ENCODE assay signal across 10 cellular contexts in the genomic region with DNA sequence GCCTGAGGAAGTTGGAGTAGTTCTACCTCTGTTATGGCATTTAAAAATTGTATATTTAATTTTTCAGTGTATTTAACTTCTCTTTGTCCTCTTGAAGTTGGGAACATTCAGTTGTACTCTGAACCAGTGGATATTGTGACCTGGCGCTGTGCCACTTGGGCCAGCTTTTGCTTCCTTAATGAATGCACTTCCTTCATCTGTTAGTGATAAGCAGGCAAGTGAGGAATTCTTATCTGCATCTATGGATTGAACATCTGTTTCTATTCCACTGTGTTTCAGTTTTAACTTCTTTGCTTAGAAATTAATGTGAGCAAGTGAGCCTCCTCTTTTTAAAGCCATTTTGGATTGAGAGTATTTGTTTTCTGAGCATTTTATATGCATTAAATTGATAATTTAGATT.
DNase-seq lines count a peak whose midpoint lies in the region; ATAC-seq and TF ChIP-seq lines count a peak whose summit lies in the region.
"Had no signal": no experiment of that assay in that cellular context is flagged by ENCODE, and none has a peak within 500 bp of the region (broad histone marks: within the 10 kb centered on the region; RNA-seq: fewer than 3 reads in every experiment).

No MANE protein-coding gene starts in this region.

- 50 to 74% methylated on average over 1 of the region's 1 CpG for WGBS in thyroid gland, 2 donors

- CTCF ChIA-PET in activated CD4-positive, alpha-beta T cell treated with anti-CD3 and anti-CD28 coated beads, Interleukin-2, amount 10 ng/mL, durations not matched to agents 7 days and 5 days (lab: Charles Lee) = no interaction called here

- H3K4me3 Mint-ChIP-seq in activated CD4-positive, alpha-beta T cell treated with anti-CD3 and anti-CD28 coated beads, Interleukin-2, amount 10 ng/mL, durations not matched to agents 7 days and 5 days = no peak overlapping the region

- no peak overlapping the region for H3K27ac ChIP-seq in Peyer's patch
- H3K27ac ChIP-seq in left lung = no peak overlapping the region
- H3K27ac ChIP-seq in thyroid gland = peak overlapping the region in 1 of 3 donors; percentile 46

- peak; percentile 30 for ATAC-seq in left lung
- no peak for ATAC-seq in GM18868 (IDR thresholded peaks at IDR 0.05; ENCODE audit: unreplicated experiment)

- H3K36me3 ChIP-seq in Peyer's patch (no peaks in the 10 kb centered on the region), left lung (no peaks in the 10 kb centered on the region), thyroid gland (no peaks in the 10 kb centered on the region)

- no peak overlapping the region for H3K27ac Mint-ChIP-seq in activated CD4-positive, alpha-beta T cell treated with anti-CD3 and anti-CD28 coated beads, Interleukin-2, amount 10 ng/mL, durations not matched to agents 7 days and 5 days

- no peaks in the 10 kb centered on the region for H3K9me3 Mint-ChIP-seq in activated CD4-positive, alpha-beta T cell treated with anti-CD3 and anti-CD28 coated beads, Interleukin-2, amount 10 ng/mL, durations not matched to agents 7 days and 5 days

- H3K9me3 ChIP-seq in Peyer's patch (no peaks in the 10 kb centered on the region), left lung (no peaks in the 10 kb centered on the region), thyroid gland (no peaks in the 10 kb centered on the region)

- H3K4me1 ChIP-seq in Peyer's patch (peaks cover 0 to 5% (median 0%) of the 10 kb centered on the region in 4 donors), left lung (peaks cover 3 to 24% of the 10 kb centered on the region in 2 donors), thyroid gland (peaks cover 36 to 51% of the 10 kb centered on the region in 2 donors)

- H3K4me3 ChIP-seq in Peyer's patch (no peak overlapping the region), left lung (no peak overlapping the region), thyroid gland (replicated peaks in 1 of 3) (no peak overlapping the region)

- H3K36me3 Mint-ChIP-seq in activated CD4-positive, alpha-beta T cell treated with anti-CD3 and anti-CD28 coated beads, Interleukin-2, amount 10 ng/mL, durations not matched to agents 7 days and 5 days (ENCODE audit: low read depth) = no peaks in the 10 kb centered on the region

- POLR2A ChIA-PET in activated CD4-positive, alpha-beta T cell treated with anti-CD3 and anti-CD28 coated beads, Interleukin-2, amount 10 ng/mL, durations not matched to agents 7 days and 5 days (lab: Charles Lee) = no interaction called here

- no peaks in the 10 kb centered on the region for H3K4me1 Mint-ChIP-seq in activated CD4-positive, alpha-beta T cell treated with anti-CD3 and anti-CD28 coated beads, Interleukin-2, amount 10 ng/mL, durations not matched to agents 7 days and 5 days

- TF ChIP-seq POLR2A in Peyer's patch (IDR thresholded peaks at IDR 0.05) = no peak
- TF ChIP-seq POLR2A in thyroid gland (IDR thresholded peaks at IDR 0.05) = no peak

- no peak for TF ChIP-seq CTCF in Peyer's patch (IDR thresholded peaks at IDR 0.05)
- TF ChIP-seq CTCF in left lung (IDR thresholded peaks at IDR 0.05) = no peak
- TF ChIP-seq CTCF in thyroid gland (IDR thresholded peaks at IDR 0.05) = no peak

- DNase-seq in Peyer's patch (peak in 2 of 3 donors; percentile 76 to 82), dermis blood vessel endothelial cell (peak; percentile 98), left lung (peak; percentile 56 to 77), thyroid gland (peak; percentile 93), NCI-H1436 (lab: John Stamatoyannopoulos, UW) (no peak), NCI-H774 (lab: John Stamatoyannopoulos, UW) (no peak)
- DNase-seq in activated CD4-positive, alpha-beta T cell treated with anti-CD3 and anti-CD28 coated beads, Interleukin-2, amount 10 ng/mL, durations not matched to agents 7 days and 5 days = no peak
- DNase-seq: activated naive CD4-positive, alpha-beta T cell; NCI-H1105 treated with DMSO at 0.1 percent for 48 hours had no signal

- no peaks in the 10 kb centered on the region for H3K27me3 Mint-ChIP-seq in activated CD4-positive, alpha-beta T cell treated with anti-CD3 and anti-CD28 coated beads, Interleukin-2, amount 10 ng/mL, durations not matched to agents 7 days and 5 days

- no peaks in the 10 kb centered on the region for H3K27me3 ChIP-seq in Peyer's patch
- H3K27me3 ChIP-seq in left lung = no peaks in the 10 kb centered on the region
- H3K27me3 ChIP-seq in thyroid gland = no peaks in the 10 kb centered on the region

- intact Hi-C loops in left lung (cut with DNase I) = no loop called here
- intact Hi-C loops in thyroid gland (cut with DNase I) = no loop called here

Comparison
In these comparisons a context has a peak if more than half of its experiments do, and no peak if none do; other contexts are left out.
1. DNase-seq: peak in Peyer's patch (2 of 3), dermis blood vessel endothelial cell (single experiment), left lung (2 of 2) and thyroid gland (2 of 2); none in activated CD4-positive, alpha-beta T cell treated with anti-CD3 and anti-CD28 coated beads, Interleukin-2, amount 10 ng/mL, durations not matched to agents 7 days and 5 days (single experiment), NCI-H1436 (single experiment) and NCI-H774 (single experiment).